ENCODE assay signal across 1 cellular context in the genomic region with DNA sequence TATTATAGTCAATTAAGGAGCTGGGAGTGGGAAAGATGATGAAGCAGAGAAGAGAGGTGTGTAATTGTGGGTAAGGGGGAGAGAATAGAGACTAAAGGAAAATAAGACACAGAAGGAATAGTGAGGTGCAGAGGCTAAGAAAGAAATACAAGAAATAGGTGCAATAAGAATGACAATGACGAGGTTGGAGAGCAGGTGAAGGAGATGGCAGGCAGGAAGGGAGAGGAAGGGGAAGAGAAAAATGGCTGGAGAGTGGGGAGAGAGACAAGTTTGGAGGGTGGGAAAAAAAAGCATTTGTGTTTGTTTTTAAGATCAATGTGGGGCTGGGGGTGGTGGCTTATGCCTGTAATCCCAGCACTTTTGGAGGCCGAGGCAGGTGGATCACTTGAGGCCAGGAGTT.
A peak's percentile ranks its signal among the peaks of the same experiment; 100 is the strongest.
TF ChIP-seq lines count a peak whose summit lies in the region.

No MANE protein-coding gene starts in this region.

TF ChIP-seq in K562, 482 proteins besides CTCF, POLR2A, EP300 and RAD21 (continued from another document):
- TF ChIP-seq SMARCA5 (IDR thresholded peaks at IDR 0.05) = no peak
- TF ChIP-seq NRF1 (conservative IDR thresholded peaks at IDR 0.05 in 1 of 2, IDR thresholded peaks at IDR 0.05 in 1 of 2) = no peak
- no peak for TF ChIP-seq ZNF444 (CRISPR knock-in tag; IDR thresholded peaks at IDR 0.05)
- TF ChIP-seq MCM3 (IDR thresholded peaks at IDR 0.05) = peak; percentile 62; the same call in 1 of the 2 replicates
- TF ChIP-seq, protein P1, sequence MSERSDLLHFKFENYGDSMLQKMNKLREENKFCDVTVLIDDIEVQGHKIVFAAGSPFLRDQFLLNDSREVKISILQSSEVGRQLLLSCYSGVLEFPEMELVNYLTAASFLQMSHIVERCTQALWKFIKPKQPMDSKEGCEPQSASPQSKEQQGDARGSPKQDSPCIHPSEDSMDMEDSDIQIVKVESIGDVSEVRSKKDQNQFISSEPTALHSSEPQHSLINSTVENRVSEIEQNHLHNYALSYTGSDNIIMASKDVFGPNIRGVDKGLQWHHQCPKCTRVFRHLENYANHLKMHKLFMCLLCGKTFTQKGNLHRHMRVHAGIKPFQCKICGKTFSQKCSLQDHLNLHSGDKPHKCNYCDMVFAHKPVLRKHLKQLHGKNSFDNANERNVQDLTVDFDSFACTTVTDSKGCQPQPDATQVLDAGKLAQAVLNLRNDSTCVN (CRISPR knock-in tag; IDR thresholded peaks at IDR 0.05) = 0 out of 2 replicates have a peak, but pooled peaks have one; percentile 59
- no peak for TF ChIP-seq PTBP1 (IDR thresholded peaks at IDR 0.05; ENCODE audit: low read depth, low read length)
